In genomic region chr13:27920677-27921420, GRCh38 we compare ENCODE assay signal across 8 cellular contexts. TPM values are rescaled to one million over a fixed set of nuclear protein-coding genes. Genes with fewer than 3 reads are reported as not detected.
A peak's percentile ranks its signal among the peaks of the same experiment; 100 is the strongest.
DNase-seq lines count a peak whose midpoint lies in the region; ATAC-seq and TF ChIP-seq lines count a peak whose summit lies in the region.

No MANE protein-coding gene starts in this region.

- peaks cover 0 to 89% of the 10 kb centered on the region in 2 donors for H3K27me3 ChIP-seq in Peyer's patch
- H3K27me3 ChIP-seq in esophagus muscularis mucosa = peaks cover 4 to 100% (median 83%) of the 10 kb centered on the region in 4 donors
- H3K27me3 ChIP-seq in prostate gland (replicated peaks; ENCODE audit: insufficient read depth) = peaks cover 83% of the 10 kb centered on the region

- H3K36me3 ChIP-seq in Peyer's patch (no peaks in the 10 kb centered on the region), esophagus muscularis mucosa (no peaks in the 10 kb centered on the region), prostate gland (no peaks in the 10 kb centered on the region)

- H3K4me1 ChIP-seq in Peyer's patch (peaks cover 0 to 50% (median 10%) of the 10 kb centered on the region in 4 donors), esophagus muscularis mucosa (peaks cover 25 to 73% (median 61%) of the 10 kb centered on the region in 4 donors), prostate gland (replicated peaks) (peaks cover 2% of the 10 kb centered on the region)

- DNase-seq in GM13976 (ENCODE audit: low spot score) (peak; percentile 58), Peyer's patch (peak in 1 of 3 donors; percentile 56), esophagus muscularis mucosa (ENCODE audit: extremely low spot score) (no peak), prostate gland (ENCODE audit: low spot score) (no peak), SIG-M5 treated with dmso at 0.1 percent for 504 hours (lab: John Stamatoyannopoulos, UW; ENCODE audit: unreplicated experiment) (no peak), mucosa of gallbladder (ENCODE audit: low spot score) (no peak)

- peaks cover 0 to 5% (median 0%) of the 10 kb centered on the region in 4 donors for H3K9me3 ChIP-seq in Peyer's patch
- no peaks in the 10 kb centered on the region for H3K9me3 ChIP-seq in esophagus muscularis mucosa
- H3K9me3 ChIP-seq in prostate gland = no peaks in the 10 kb centered on the region

- in situ Hi-C loops in GM13976 (cut with MboI; ENCODE audit: low sequenced_read_pairs, unreplicated experiment) = no loop called here

- H3K4me3 ChIP-seq in Peyer's patch (peak overlapping the region; percentile 9 to 55 (median 45)), esophagus muscularis mucosa (peak overlapping the region; percentile 41 to 55 (median 50)), prostate gland (peak overlapping the region; percentile 8 to 22)

- ATAC-seq in GM18520 (IDR thresholded peaks at IDR 0.05; ENCODE audit: unreplicated experiment) (no peak), HG03039 (IDR thresholded peaks at IDR 0.05; ENCODE audit: unreplicated experiment) (no peak)

- TF ChIP-seq EP300 in esophagus muscularis mucosa (IDR thresholded peaks at IDR 0.05) = no peak

- WGBS in esophagus muscularis mucosa = 4% methylated on average over 28 of the region's 40 CpGs
- 2% methylated on average over 40 of the region's 40 CpGs for WGBS in prostate gland

- TF ChIP-seq POLR2A in Peyer's patch (IDR thresholded peaks at IDR 0.05) (no peak), esophagus muscularis mucosa (IDR thresholded peaks at IDR 0.05; ENCODE audit: low read depth) (no peak), prostate gland (IDR thresholded peaks at IDR 0.05) (no peak)

- H3K27ac ChIP-seq in Peyer's patch (no peak overlapping the region), esophagus muscularis mucosa (replicated peaks in 1 of 4) (no peak overlapping the region), prostate gland (no peak overlapping the region)

- intact Hi-C loops in esophagus muscularis mucosa (cut with DNase I) = no loop called here
- intact Hi-C loops in prostate gland (cut with DNase I) = no loop called here

- TF ChIP-seq CTCF in GM13976 (IDR thresholded peaks at IDR 0.05; ENCODE audit: borderline replicate concordance, control extremely low read depth, extremely low read depth, insufficient read depth, missing control alignments) (no peak), Peyer's patch (IDR thresholded peaks at IDR 0.05) (no peak), esophagus muscularis mucosa (IDR thresholded peaks at IDR 0.05) (no peak), prostate gland (IDR thresholded peaks at IDR 0.05) (no peak)

RNA-seq across cellular contexts. Expression of gene PDX1, which starts 1.0 kb away (rescaled TPM):
- total RNA-seq in Peyer's patch (not detected), esophagus muscularis mucosa (not detected), prostate gland (not detected), mucosa of gallbladder (18.4 TPM)

RNA-seq across cellular contexts. Expression of gene CDX2, which starts 48.3 kb away (rescaled TPM):
- total RNA-seq in Peyer's patch (100 to 1,000 TPM in 3 of 4 donors, 10 to 100 TPM in 1; 33.0 to 182 (median 136) TPM), esophagus muscularis mucosa (under 1 TPM in 1 of 4 donors, not detected in 3; 0.17 TPM), prostate gland (under 1 TPM; 0.09 to 0.34 TPM), mucosa of gallbladder (0.17 TPM)

Comparison
In these comparisons a context has a peak if more than half of its experiments do, and no peak if none do; other contexts are left out.
1. RNA of gene PDX1, which starts 1.0 kb away (total RNA-seq): 18.4 TPM in mucosa of gallbladder (single experiment); not detected in Peyer's patch, not detected in esophagus muscularis mucosa and not detected in prostate gland; every median in the first group is over 10 times any median in the second.
2. RNA of gene CDX2, which starts 48.3 kb away (total RNA-seq): 33.0 to 182 TPM in Peyer's patch; 0.09 to 0.34 TPM in prostate gland, 0.17 TPM in mucosa of gallbladder (single experiment) and 0.17 TPM in esophagus muscularis mucosa; every median in the first group is over 10 times any median in the second.
3. Peak in every context shown above with its lines, with median percentiles within 50 percentile points of each other: H3K4me3 ChIP-seq.